ENCODE assay signal across 8 cellular contexts in the genomic region with DNA sequence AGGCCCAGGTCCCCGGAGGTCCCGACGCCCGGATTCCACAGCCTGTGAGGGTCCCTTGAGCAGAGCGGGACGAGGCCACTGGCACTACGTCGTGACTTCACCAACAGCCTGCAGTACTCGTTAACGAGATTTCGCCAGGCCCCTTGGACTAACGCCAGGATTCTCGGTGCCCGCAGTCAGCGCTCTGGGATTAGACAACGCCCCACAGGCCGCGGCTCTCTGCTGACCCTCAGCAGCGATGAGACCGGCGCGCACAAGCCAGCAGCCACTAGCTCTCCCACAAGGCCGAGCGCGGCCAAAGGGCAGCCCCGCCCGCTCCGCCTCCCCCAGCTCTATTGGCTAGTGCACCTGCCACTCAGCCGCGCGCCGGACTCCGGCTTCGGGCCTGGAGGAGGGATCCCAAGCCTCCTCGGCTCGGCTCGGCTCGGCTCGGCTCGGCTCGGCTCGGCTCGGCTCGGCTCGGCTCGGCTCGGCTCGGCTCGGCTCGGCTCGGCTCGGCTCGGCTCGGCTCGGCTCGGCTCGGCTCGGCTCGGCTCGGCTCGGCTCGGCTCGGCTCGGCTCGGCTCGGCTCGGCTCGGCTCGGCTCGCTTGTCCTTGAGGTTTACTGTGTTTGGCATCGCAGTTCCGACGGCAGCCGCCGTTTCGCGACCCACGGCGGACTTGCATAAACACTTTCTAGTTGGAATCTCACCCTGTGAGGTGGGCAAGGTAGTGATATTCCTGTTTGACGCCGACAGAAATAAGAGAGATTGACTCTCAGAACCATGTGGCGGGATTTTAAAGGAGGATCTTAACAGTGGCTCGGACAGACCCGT.
DNase-seq lines count a peak whose midpoint lies in the region; ATAC-seq, FAIRE-seq and TF ChIP-seq lines count a peak whose summit lies in the region.

No MANE protein-coding gene starts in this region.

- DNase-seq in AG08396 (ENCODE audit: low spot score) (peak; percentile 99), NCI-H226 (peak; percentile 93), cerebellar cortex (ENCODE audit: low spot score) (peak; percentile 95), keratinocyte (ENCODE audit: low read depth, low spot score) (peak; percentile 71)
- peak; percentile 88 to 96 for DNase-seq in stimulated activated CD4-positive, alpha-beta T cell treated with anti-CD3 and anti-CD28 coated beads, Interleukin-15, amount 100 ng/mL, for 1 hour (ENCODE audit: low read depth in 1 of 2, low spot score in 1 of 2)

- no peak for FAIRE-seq in keratinocyte (lab: Jason Lieb, UNC)

- H3K4me2 ChIP-seq in keratinocyte (ENCODE audit: control insufficient read depth, extremely low read depth, insufficient read depth, low read depth, low read length): peak overlapping the region; percentile 96

- H3K9me3 ChIP-seq in keratinocyte (ENCODE audit: control insufficient read depth, low read depth, low read length): no peaks in the 10 kb centered on the region

- TF ChIP-seq CTCF in keratinocyte (optimal IDR thresholded peaks at IDR 0.05 in 1 of 3, IDR thresholded peaks at IDR 0.05 in 1 of 3, conservative IDR thresholded peaks at IDR 0.05 in 1 of 3; ENCODE audit: extremely low read depth in 1 of 3, insufficient read depth in 2 of 3, low read length in 3 of 3): peak in 1 of 3 experiments; percentile 3

- H3K4me3 ChIP-seq in keratinocyte (ENCODE audit: control insufficient read depth in 2 of 3, extremely low read depth in 1 of 3, insufficient read depth in 2 of 3, low read depth in 1 of 3, low read length in 3 of 3): peak overlapping the region; percentile 50 to 71 (median 63)

- ATAC-seq in GM18909 (IDR thresholded peaks at IDR 0.05; ENCODE audit: poor library complexity, unreplicated experiment): peak; percentile 100
- peak; percentile 100 for ATAC-seq in HG03159 (IDR thresholded peaks at IDR 0.05; ENCODE audit: unreplicated experiment)
- peak; percentile 99 for ATAC-seq in activated CD4-positive, CD25-positive, alpha-beta regulatory T cell treated with anti-CD3 and anti-CD28 coated beads, Interleukin-2, amount 50 U/mL, for 24 hours

- H3K36me3 ChIP-seq in keratinocyte (ENCODE audit: control insufficient read depth in 2 of 2, extremely low read depth in 1 of 2, insufficient read depth in 2 of 2, low read length in 2 of 2): no peaks in the 10 kb centered on the region

- H3K27me3 ChIP-seq in keratinocyte (ENCODE audit: control insufficient read depth, extremely low read depth, insufficient read depth, low read length): no peaks in the 10 kb centered on the region

- H3K9me1 ChIP-seq in keratinocyte (ENCODE audit: control insufficient read depth, extremely low read depth, insufficient read depth, low read length): no peaks in the 10 kb centered on the region

- H4K20me1 ChIP-seq in keratinocyte (ENCODE audit: control insufficient read depth, extremely low read depth, insufficient read depth, low read length): no peaks in the 10 kb centered on the region

- peak overlapping the region; percentile 97 for H3K9ac ChIP-seq in keratinocyte (ENCODE audit: control insufficient read depth, extremely low read depth, insufficient read depth, low read length)

- dilution Hi-C loops in keratinocyte (cut with MboI; ENCODE audit: extremely low pct_ligation_motif_present, low sequenced_read_pairs): no loop called here

- peaks cover 25% of the 10 kb centered on the region for H3K4me1 ChIP-seq in keratinocyte (ENCODE audit: control insufficient read depth, extremely low read depth, insufficient read depth, low read length)

- peak overlapping the region; percentile 89 for H2AFZ ChIP-seq in keratinocyte (ENCODE audit: control insufficient read depth, low read length)

- H3K27ac ChIP-seq in keratinocyte (ENCODE audit: control insufficient read depth, insufficient read depth, low read length): peak overlapping the region; percentile 98

- no peaks in the 10 kb centered on the region for H3K79me2 ChIP-seq in keratinocyte (ENCODE audit: control insufficient read depth, insufficient read depth, low read length)

Comparison
In these comparisons a context has a peak if more than half of its experiments do, and no peak if none do; other contexts are left out.
1. Peak in every context shown above with its lines: DNase-seq, ATAC-seq, H3K4me3 ChIP-seq and H3K27ac ChIP-seq.